ENCODE assay signal across 19 cellular contexts in genomic region chrX:9662148-9662547, GRCh38.
DNase-seq lines count a peak whose midpoint lies in the region; ATAC-seq and TF ChIP-seq lines count a peak whose summit lies in the region.
"Had no signal": no experiment of that assay in that cellular context is flagged by ENCODE, and none has a peak within 500 bp of the region (broad histone marks: within the 10 kb centered on the region; RNA-seq: fewer than 3 reads in every experiment).

No MANE protein-coding gene starts in this region.

- no peak for TF ChIP-seq POLR2A in esophagus squamous epithelium (IDR thresholded peaks at IDR 0.05)

- 60 to 66% methylated on average over 1 to 4 of the region's 4 CpGs for WGBS in esophagus squamous epithelium, 2 donors

- TF ChIP-seq CTCF in RWPE2 (IDR thresholded peaks at IDR 0.05; ENCODE audit: poor library complexity, severe bottlenecking): no peak
- no peak for TF ChIP-seq CTCF in esophagus squamous epithelium (IDR thresholded peaks at IDR 0.05)

- intact Hi-C loops in esophagus squamous epithelium (cut with DNase I): no loop called here

- peak; percentile 48 for DNase-seq in GM03348 (ENCODE audit: low spot score)
- no peak for DNase-seq in RWPE2 (ENCODE audit: low spot score)
- peak; percentile 76 for DNase-seq in dermis blood vessel endothelial cell
- DNase-seq in lung microvascular endothelial cell (ENCODE audit: low read depth in 2 of 2): peak; percentile 68 to 84
- DNase-seq in GF-D8 (lab: John Stamatoyannopoulos, UW): no peak
- no peak for DNase-seq in esophagus squamous epithelium (lab: John Stamatoyannopoulos, UW)
- no peak for DNase-seq in ureter (ENCODE audit: low spot score)
- DNase-seq: activated CD4-positive, CD25-positive, alpha-beta regulatory T cell; kidney; mesendoderm; NCI-H446; Right ventricle myocardium superior; T-helper 17 cell had no signal

- ATAC-seq in RWPE2 (ENCODE audit: low read depth): peak; percentile 99
- ATAC-seq in HG03108 (IDR thresholded peaks at IDR 0.05; ENCODE audit: unreplicated experiment): no peak
- ATAC-seq: natural killer cell treated with Interleukin-12 subunit alpha and Interleukin-12 subunit beta and Interleukin-15 and Interleukin-18, amount 100 ng/mL, for 72 hours; T-helper 17 cell had no signal

- H3K9me3 ChIP-seq in RWPE2 (ENCODE audit: severe bottlenecking): no peaks in the 10 kb centered on the region
- H3K9me3 ChIP-seq in esophagus squamous epithelium: no peaks in the 10 kb centered on the region
- H3K9me3 ChIP-seq: thoracic aorta had no signal

- H3K27me3 ChIP-seq in RWPE2 (ENCODE audit: insufficient read depth, poor library complexity, severe bottlenecking) (no peaks in the 10 kb centered on the region), esophagus squamous epithelium (no peaks in the 10 kb centered on the region)
- H3K27me3 ChIP-seq: BLaER1, hepatocyte had no signal

- peaks cover 8% of the 10 kb centered on the region for H3K4me1 ChIP-seq in RWPE2 (ENCODE audit: insufficient read depth, poor library complexity, severe bottlenecking)
- H3K4me1 ChIP-seq in esophagus squamous epithelium: peaks cover 0 to 4% (median 0%) of the 10 kb centered on the region in 3 donors

- H3K27ac ChIP-seq in RWPE2 (ENCODE audit: poor library complexity, severe bottlenecking) (peak overlapping the region; percentile 80), esophagus squamous epithelium (no peak overlapping the region)
- H3K27ac ChIP-seq: BLaER1, hepatocyte, skin epidermis, thoracic aorta had no signal

- no peak overlapping the region for H3K4me3 ChIP-seq in RWPE2 (ENCODE audit: severe bottlenecking)
- H3K4me3 ChIP-seq in esophagus squamous epithelium: no peak overlapping the region
- H3K4me3 ChIP-seq: BLaER1, hepatocyte, skin epidermis, thoracic aorta had no signal

- no peaks in the 10 kb centered on the region for H3K36me3 ChIP-seq in RWPE2 (ENCODE audit: low read depth)
- no peaks in the 10 kb centered on the region for H3K36me3 ChIP-seq in esophagus squamous epithelium
- H3K36me3 ChIP-seq: thoracic aorta had no signal

Comparison
In these comparisons a context has a peak if more than half of its experiments do, and no peak if none do; other contexts are left out.
1. DNase-seq: peak in GM03348 (single experiment), dermis blood vessel endothelial cell (single experiment) and lung microvascular endothelial cell (2 of 2); none in RWPE2 (single experiment), GF-D8 (single experiment), esophagus squamous epithelium (single experiment) and ureter (single experiment).